Comparison of ENCODE assay signal across 25 cellular contexts in genomic region chr6:22433745-22434144, GRCh38.
A peak's percentile ranks its signal among the peaks of the same experiment; 100 is the strongest.
DNase-seq lines count a peak whose midpoint lies in the region; ATAC-seq, FAIRE-seq and TF ChIP-seq lines count a peak whose summit lies in the region.
"Had no signal": no experiment of that assay in that cellular context is flagged by ENCODE, and none has a peak within 500 bp of the region (broad histone marks: within the 10 kb centered on the region; RNA-seq: fewer than 3 reads in every experiment).

No MANE protein-coding gene starts in this region.

- H4K20me1 ChIP-seq in mammary epithelial cell (ENCODE audit: insufficient read depth, low read length) (no peaks in the 10 kb centered on the region), PC-3 (ENCODE audit: low read length) (no peaks in the 10 kb centered on the region), keratinocyte (ENCODE audit: control insufficient read depth, extremely low read depth, insufficient read depth, low read length) (no peaks in the 10 kb centered on the region)
- H4K20me1 ChIP-seq: BLaER1 treated with 17β-estradiol and CSF1 and Interleukin-3, amounts not matched to agents 10 nM and 100 nM had no signal

- H3K9ac ChIP-seq in mammary epithelial cell (ENCODE audit: insufficient read depth, low read length) (no peak overlapping the region), PC-3 (ENCODE audit: low read length) (no peak overlapping the region), keratinocyte (ENCODE audit: control insufficient read depth, extremely low read depth, insufficient read depth, low read length) (no peak overlapping the region)
- H3K9ac ChIP-seq: BLaER1 treated with 17β-estradiol and CSF1 and Interleukin-3, amounts not matched to agents 10 nM and 100 nM had no signal

- no peak overlapping the region for H3K4me3 ChIP-seq in mammary epithelial cell (replicated peaks in 1 of 3; ENCODE audit: insufficient read depth in 1 of 3, low read depth in 2 of 3, low read length in 3 of 3)
- no peak overlapping the region for H3K4me3 ChIP-seq in PC-3 (ENCODE audit: low read length)
- H3K4me3 ChIP-seq in epithelial cell of esophagus (ENCODE audit: low read length): no peak overlapping the region
- H3K4me3 ChIP-seq in keratinocyte (ENCODE audit: control insufficient read depth in 2 of 3, extremely low read depth in 1 of 3, insufficient read depth in 2 of 3, low read depth in 1 of 3, low read length in 3 of 3): no peak overlapping the region
- no peak overlapping the region for H3K4me3 ChIP-seq in right lobe of liver
- H3K4me3 ChIP-seq: A549; BLaER1 treated with 17β-estradiol and CSF1 and Interleukin-3, amounts not matched to agents 10 nM and 100 nM; GM23338; HAP-1 had no signal

- H3K27ac Mint-ChIP-seq in MCF 10A (ENCODE audit: low read depth, unreplicated experiment): no peak overlapping the region
- H3K27ac Mint-ChIP-seq: CD14-positive monocyte; CD4-positive, alpha-beta memory T cell; GM23338; HFFc6 had no signal

- ATAC-seq in PC-3: no peak
- no peak for ATAC-seq in right lobe of liver
- ATAC-seq: A549, GM23338 had no signal

- TF ChIP-seq CTCF in MCF 10A (IDR thresholded peaks at IDR 0.05; ENCODE audit: unreplicated experiment) (no peak), mammary epithelial cell (conservative IDR thresholded peaks at IDR 0.05 in 1 of 2, IDR thresholded peaks at IDR 0.05 in 1 of 2; ENCODE audit: extremely low read depth in 1 of 2, insufficient read depth in 1 of 2, low read depth in 1 of 2, low read length in 2 of 2) (no peak), PC-3 (conservative IDR thresholded peaks at IDR 0.05; ENCODE audit: low read depth, low read length) (no peak), epithelial cell of esophagus (IDR thresholded peaks at IDR 0.05; ENCODE audit: insufficient read depth, low read depth, low read length, missing control alignments) (no peak), keratinocyte (optimal IDR thresholded peaks at IDR 0.05 in 1 of 3, IDR thresholded peaks at IDR 0.05 in 1 of 3, conservative IDR thresholded peaks at IDR 0.05 in 1 of 3; ENCODE audit: extremely low read depth in 1 of 3, insufficient read depth in 2 of 3, low read length in 3 of 3) (no peak), right lobe of liver (IDR thresholded peaks at IDR 0.05) (no peak)

- H3K79me2 ChIP-seq in mammary epithelial cell (ENCODE audit: insufficient read depth, low read length) (no peaks in the 10 kb centered on the region), PC-3 (ENCODE audit: low read length) (no peaks in the 10 kb centered on the region), keratinocyte (ENCODE audit: control insufficient read depth, insufficient read depth, low read length) (no peaks in the 10 kb centered on the region)

- H3K36me3 ChIP-seq in mammary epithelial cell (ENCODE audit: insufficient read depth, low read length): no peaks in the 10 kb centered on the region
- no peaks in the 10 kb centered on the region for H3K36me3 ChIP-seq in PC-3 (ENCODE audit: low read depth, low read length)
- H3K36me3 ChIP-seq in keratinocyte (ENCODE audit: control insufficient read depth in 2 of 2, extremely low read depth in 1 of 2, insufficient read depth in 2 of 2, low read length in 2 of 2): no peaks in the 10 kb centered on the region
- no peaks in the 10 kb centered on the region for H3K36me3 ChIP-seq in right lobe of liver
- H3K36me3 ChIP-seq: BE2C; BLaER1 treated with 17β-estradiol and CSF1 and Interleukin-3, amounts not matched to agents 10 nM and 100 nM; HAP-1 had no signal

- no peaks in the 10 kb centered on the region for H3K36me3 Mint-ChIP-seq in MCF 10A (ENCODE audit: insufficient read depth, unreplicated experiment)
- H3K36me3 Mint-ChIP-seq: CD14-positive monocyte; CD4-positive, alpha-beta memory T cell had no signal

- H2AFZ ChIP-seq in mammary epithelial cell (ENCODE audit: low read depth, low read length): no peak overlapping the region
- H2AFZ ChIP-seq in PC-3 (ENCODE audit: low read length): no peak overlapping the region
- no peak overlapping the region for H2AFZ ChIP-seq in keratinocyte (ENCODE audit: control insufficient read depth, low read length)
- H2AFZ ChIP-seq: GM23338 had no signal

- peaks cover 12% of the 10 kb centered on the region for H3K4me1 Mint-ChIP-seq in MCF 10A (ENCODE audit: insufficient read depth, unreplicated experiment)
- H3K4me1 Mint-ChIP-seq: CD14-positive monocyte; CD4-positive, alpha-beta memory T cell; GM23338 had no signal

- H3K27ac ChIP-seq in mammary epithelial cell (ENCODE audit: insufficient read depth, low read depth, low read length) (no peak overlapping the region), PC-3 (ENCODE audit: low read length) (no peak overlapping the region), keratinocyte (ENCODE audit: control insufficient read depth, insufficient read depth, low read length) (no peak overlapping the region), right lobe of liver (no peak overlapping the region)
- H3K27ac ChIP-seq: A549; BLaER1 treated with 17β-estradiol and CSF1 and Interleukin-3, amounts not matched to agents 10 nM and 100 nM had no signal

- H3K4me1 ChIP-seq in mammary epithelial cell (ENCODE audit: insufficient read depth, low read length) (peaks cover 5% of the 10 kb centered on the region), PC-3 (ENCODE audit: insufficient read depth, low read length) (peaks cover 5% of the 10 kb centered on the region; the same call in 1 of the 2 replicates), keratinocyte (ENCODE audit: control insufficient read depth, extremely low read depth, insufficient read depth, low read length) (peaks cover 15% of the 10 kb centered on the region), right lobe of liver (no peaks in the 10 kb centered on the region)
- H3K4me1 ChIP-seq: A549; BE2C; BLaER1 treated with 17β-estradiol and CSF1 and Interleukin-3, amounts not matched to agents 10 nM and 100 nM; HAP-1 had no signal

- DNase-seq in MCF 10A (ENCODE audit: unreplicated experiment) (peak; percentile 38), mammary epithelial cell (no peak), PC-3 (peak; percentile 22), epithelial cell of esophagus (ENCODE audit: low read depth) (peak; percentile 42), keratinocyte (ENCODE audit: low read depth, low spot score) (no peak), CD1c-positive myeloid dendritic cell (ENCODE audit: extremely low spot score) (no peak), right lobe of liver (no peak), NCI-H2029 treated with DMSO at 0.1 percent for 48 hours (lab: John Stamatoyannopoulos, UW) (no peak)
- DNase-seq: 8988T; ACHN; AML-193; BE2C; Calu3; CD4-positive, alpha-beta memory T cell; COR-L47; GF-D8; HFFc6 had no signal

- WGBS in mammary epithelial cell (ENCODE audit: low coverage, missing lambda C conversion rate): 93% methylated on average over 6 of the region's 6 CpGs
- WGBS in right lobe of liver (ENCODE audit: insufficient coverage, low coverage, low lambda C conversion rate, missing lambda C conversion rate): 84% methylated on average over 5 of the region's 6 CpGs

- H3K9me3 ChIP-seq in mammary epithelial cell (replicated peaks; ENCODE audit: insufficient read depth, low read length) (no peaks in the 10 kb centered on the region), PC-3 (ENCODE audit: low read length) (no peaks in the 10 kb centered on the region), keratinocyte (ENCODE audit: control insufficient read depth, low read depth, low read length) (no peaks in the 10 kb centered on the region), right lobe of liver (no peaks in the 10 kb centered on the region)
- H3K9me3 ChIP-seq: A549; BE2C; BLaER1 treated with 17β-estradiol and CSF1 and Interleukin-3, amounts not matched to agents 10 nM and 100 nM; HAP-1 had no signal

- POLR2A ChIA-PET in MCF 10A (lab: Yijun Ruan, JAX): no interaction called here
- POLR2A ChIA-PET in PC-3 (lab: Charles Lee; ENCODE audit: unreplicated experiment): no interaction called here

- dilution Hi-C loops in mammary epithelial cell (cut with HindIII; ENCODE audit: low sequenced_read_pairs): no loop called here
- dilution Hi-C loops in keratinocyte (cut with MboI; ENCODE audit: extremely low pct_ligation_motif_present, low sequenced_read_pairs): no loop called here

- H3K9me2 ChIP-seq in PC-3 (replicated peaks; ENCODE audit: low read length): no peaks in the 10 kb centered on the region

- intact Hi-C loops in MCF 10A (cut with micrococcal nuclease): no loop called here
- intact Hi-C loops in mammary epithelial cell (cut with micrococcal nuclease): no loop called here
- intact Hi-C loops in PC-3 (cut with micrococcal nuclease): no loop called here
- intact Hi-C loops in right lobe of liver (cut with DNase I): no loop called here

- no peaks in the 10 kb centered on the region for H3K9me1 ChIP-seq in keratinocyte (ENCODE audit: control insufficient read depth, extremely low read depth, insufficient read depth, low read length)

- FAIRE-seq in keratinocyte (lab: Jason Lieb, UNC): peak; percentile 39
- FAIRE-seq: A549, GM12891, GM18507, H54 had no signal

- in situ Hi-C loops in mammary epithelial cell (cut with MboI; ENCODE audit: low sequenced_read_pairs in 2 of 2): no loop called here

- H3K4me2 ChIP-seq in mammary epithelial cell (ENCODE audit: insufficient read depth, low read depth, low read length): no peak overlapping the region
- no peak overlapping the region for H3K4me2 ChIP-seq in PC-3 (ENCODE audit: low read length)
- H3K4me2 ChIP-seq in keratinocyte (ENCODE audit: control insufficient read depth, extremely low read depth, insufficient read depth, low read depth, low read length): no peak overlapping the region
- H3K4me2 ChIP-seq: A549; BLaER1 treated with 17β-estradiol and CSF1 and Interleukin-3, amounts not matched to agents 10 nM and 100 nM; GM23338 had no signal

- H3K27me3 Mint-ChIP-seq in MCF 10A (ENCODE audit: insufficient read depth, unreplicated experiment): no peaks in the 10 kb centered on the region
- H3K27me3 Mint-ChIP-seq: CD4-positive, alpha-beta memory T cell had no signal

- H3K27me3 ChIP-seq in mammary epithelial cell (ENCODE audit: insufficient read depth, low read length) (no peaks in the 10 kb centered on the region), PC-3 (ENCODE audit: low read length) (no peaks in the 10 kb centered on the region), keratinocyte (ENCODE audit: control insufficient read depth, extremely low read depth, insufficient read depth, low read length) (no peaks in the 10 kb centered on the region), right lobe of liver (no peaks in the 10 kb centered on the region)
- H3K27me3 ChIP-seq: BE2C; BLaER1 treated with 17β-estradiol and CSF1 and Interleukin-3, amounts not matched to agents 10 nM and 100 nM had no signal

- BruUV-seq in MCF 10A (replicated peaks; lab: Mats Ljungman, UMichigan) (no TSS peak), mammary epithelial cell (replicated peaks; lab: Mats Ljungman, UMichigan) (no TSS peak), PC-3 (replicated peaks; lab: Mats Ljungman, UMichigan) (no TSS peak)

- no peaks in the 10 kb centered on the region for H3F3A ChIP-seq in PC-3 (ENCODE audit: low read length, unreplicated experiment)

- H3K9me3 Mint-ChIP-seq in MCF 10A (ENCODE audit: unreplicated experiment): peaks cover 3% of the 10 kb centered on the region
- H3K9me3 Mint-ChIP-seq: GM23338 had no signal

- no peak for TF ChIP-seq POLR2A in right lobe of liver (IDR thresholded peaks at IDR 0.05)

- H3K4me3 Mint-ChIP-seq in MCF 10A (ENCODE audit: unreplicated experiment): no peak overlapping the region
- H3K4me3 Mint-ChIP-seq: CD14-positive monocyte; CD4-positive, alpha-beta memory T cell; GM23338; HFFc6 had no signal

- CTCF ChIA-PET in MCF 10A (lab: Yijun Ruan, JAX): interaction anchor here (0.6 to 0.7 kb wide), 3 partner anchors 163 to 839 kb away, joined by 3 read pairs; no protein-coding TSS in a partner anchor
- CTCF ChIA-PET in mammary epithelial cell (lab: Charles Lee; ENCODE audit: low non-redundant PET): no interaction called here
- CTCF ChIA-PET in PC-3 (lab: Charles Lee): no interaction called here

Comparison
In these comparisons a context has a peak if more than half of its experiments do, and no peak if none do; other contexts are left out.
1. DNase-seq: peak in MCF 10A (single experiment), PC-3 (single experiment) and epithelial cell of esophagus (single experiment); none in mammary epithelial cell (single experiment), keratinocyte (single experiment), CD1c-positive myeloid dendritic cell (single experiment), right lobe of liver (0 of 3) and NCI-H2029 treated with DMSO at 0.1 percent for 48 hours (single experiment).